In genomic region chr11:77371646-77372045, GRCh38 we compare ENCODE assay signal across 25 cellular contexts.
DNase-seq lines count a peak whose midpoint lies in the region; ATAC-seq and TF ChIP-seq lines count a peak whose summit lies in the region.
"Had no signal": no experiment of that assay in that cellular context is flagged by ENCODE, and none has a peak within 500 bp of the region (broad histone marks: within the 10 kb centered on the region; RNA-seq: fewer than 3 reads in every experiment).

No MANE protein-coding gene starts in this region.

- no peak overlapping the region for H3K4me3 ChIP-seq in MM.1S (ENCODE audit: low read length)
- H3K4me3 ChIP-seq: BLaER1, GM12878, PC-9, SJCRH30 had no signal

- POLR2A ChIA-PET in naive thymus-derived CD8-positive, alpha-beta T cell (lab: Charles Lee), result no interaction called here

- no peaks in the 10 kb centered on the region for H3K27me3 ChIP-seq in MM.1S (replicated peaks; ENCODE audit: insufficient read depth, low read length)
- H3K27me3 ChIP-seq: BLaER1, SJCRH30 had no signal

- peaks cover 0 to 56% (median 13%) of the 10 kb centered on the region in 3 donors for H3K36me3 Mint-ChIP-seq in naive thymus-derived CD8-positive, alpha-beta T cell

- in situ Hi-C loops in G401 (cut with HindIII; ENCODE audit: low sequenced_read_pairs), result no loop called here

- H3K9me3 ChIP-seq in MM.1S (replicated peaks; ENCODE audit: insufficient read depth, low read length), result no peaks in the 10 kb centered on the region
- H3K9me3 ChIP-seq: SJCRH30 had no signal

- DNase-seq in G401 (ENCODE audit: low spot score) (peak; percentile 94), NCI-H69 (lab: John Stamatoyannopoulos, UW) (peak; percentile 87), cerebellar cortex (ENCODE audit: low spot score) (peak; percentile 94), pons (ENCODE audit: low spot score) (peak; percentile 26), NCI-H1092 treated with DMSO at 0.1 percent for 48 hours (lab: John Stamatoyannopoulos, UW) (no peak), MM.1S (no peak)
- no peak for DNase-seq in naive thymus-derived CD8-positive, alpha-beta T cell
- DNase-seq: CD4-positive, CD25-positive, alpha-beta regulatory T cell; GDM1; NCI-H1092; NCI-H1436 treated with DMSO at 0.1 percent for 48 hours; NCI-H1930; NCI-H2227 treated with DMSO at 0.1 percent for 48 hours; NCI-H510A; NCI-H774; PC-9; SJCRH30 had no signal

- no peaks in the 10 kb centered on the region for H3K4me1 ChIP-seq in MM.1S (ENCODE audit: low read length)
- H3K4me1 ChIP-seq: BLaER1, SJCRH30 had no signal

- no peaks in the 10 kb centered on the region for H3K27me3 Mint-ChIP-seq in naive thymus-derived CD8-positive, alpha-beta T cell
- H3K27me3 Mint-ChIP-seq: CD4-positive, CD25-positive, alpha-beta regulatory T cell; IgD-negative memory B cell had no signal

- no peak overlapping the region for H3K9ac ChIP-seq in MM.1S (ENCODE audit: low read length)
- H3K9ac ChIP-seq: BLaER1, KMS-11 had no signal

- no peaks in the 10 kb centered on the region for H3K79me2 ChIP-seq in MM.1S (ENCODE audit: low read length)

- H3K9me2 ChIP-seq in MM.1S (replicated peaks; ENCODE audit: insufficient read depth, low read length), result no peaks in the 10 kb centered on the region

- H3F3A ChIP-seq in MM.1S (ENCODE audit: insufficient read depth, low read length), result no peaks in the 10 kb centered on the region

- H3K36me3 ChIP-seq in MM.1S (replicated peaks; ENCODE audit: insufficient read depth, low read length), result no peaks in the 10 kb centered on the region

- H3K4me1 Mint-ChIP-seq in naive thymus-derived CD8-positive, alpha-beta T cell, result peaks cover 0 to 10% (median 5%) of the 10 kb centered on the region in 4 donors

- no peaks in the 10 kb centered on the region for H4K20me1 ChIP-seq in MM.1S (ENCODE audit: insufficient read depth, low read length)
- H4K20me1 ChIP-seq: BLaER1 had no signal

- no peak overlapping the region for H3K4me3 Mint-ChIP-seq in naive thymus-derived CD8-positive, alpha-beta T cell
- H3K4me3 Mint-ChIP-seq: CD4-positive, CD25-positive, alpha-beta regulatory T cell; IgD-negative memory B cell had no signal

- no peak for TF ChIP-seq CTCF in MM.1S (IDR thresholded peaks at IDR 0.05; ENCODE audit: low read length)

- no peak overlapping the region for H3K27ac Mint-ChIP-seq in naive thymus-derived CD8-positive, alpha-beta T cell
- H3K27ac Mint-ChIP-seq: CD4-positive, CD25-positive, alpha-beta regulatory T cell; IgD-negative memory B cell had no signal

- H3K9me3 Mint-ChIP-seq in naive thymus-derived CD8-positive, alpha-beta T cell, result no peaks in the 10 kb centered on the region
- H3K9me3 Mint-ChIP-seq: CD4-positive, CD25-positive, alpha-beta regulatory T cell; IgD-negative memory B cell had no signal

- ATAC-seq in GM21723 (IDR thresholded peaks at IDR 0.05; ENCODE audit: unreplicated experiment), result no peak
- no peak for ATAC-seq in naive thymus-derived CD8-positive, alpha-beta T cell
- ATAC-seq: GM12878, Right ventricle myocardium inferior, SK-N-SH treated with all-trans-retinoic acid at 6 μM for 48 hours had no signal

- no peak overlapping the region for H3K27ac ChIP-seq in MM.1S (ENCODE audit: low read length)
- H3K27ac ChIP-seq: BLaER1, HL-60, KMS-11, PC-9, SJCRH30 had no signal

- no peak overlapping the region for H2AFZ ChIP-seq in MM.1S (ENCODE audit: low read length)
- H2AFZ ChIP-seq: PC-9 had no signal

- no peak overlapping the region for H3K4me2 ChIP-seq in MM.1S (ENCODE audit: low read depth, low read length)
- H3K4me2 ChIP-seq: BLaER1, KMS-11, PC-9 had no signal

Comparison
In these comparisons a context has a peak if more than half of its experiments do, and no peak if none do; other contexts are left out.
1. DNase-seq: peak in G401 (single experiment), NCI-H69 (single experiment), cerebellar cortex (single experiment) and pons (single experiment); none in NCI-H1092 treated with DMSO at 0.1 percent for 48 hours (single experiment), MM.1S (single experiment) and naive thymus-derived CD8-positive, alpha-beta T cell (0 of 10).